ENCODE assay signal across 1 cellular context in the genomic region with DNA sequence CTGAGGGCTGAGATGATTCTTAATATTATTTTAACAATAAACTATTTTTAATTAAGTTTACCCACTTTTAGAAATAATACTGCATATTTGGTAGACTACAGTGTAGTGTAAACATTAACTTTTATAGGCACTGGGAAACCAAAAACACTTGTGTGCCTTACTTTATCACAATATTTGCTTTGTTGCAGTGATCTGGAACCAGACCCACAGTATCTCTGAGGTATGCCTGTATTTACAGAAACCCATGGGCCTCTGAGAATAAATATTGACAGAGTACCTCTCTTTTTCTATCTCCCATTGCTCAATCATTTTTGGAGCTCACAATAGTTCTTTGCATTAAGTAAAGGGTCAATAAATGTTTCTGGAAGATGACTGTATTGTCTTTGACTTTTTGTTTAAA.
TF ChIP-seq lines count a peak whose summit lies in the region.

No MANE protein-coding gene starts in this region.

TF ChIP-seq in HepG2, 621 proteins besides CTCF, POLR2A, EP300 and RAD21 (continued from another document and continues in another):
- TF ChIP-seq MLXIP (CRISPR knock-in tag; IDR thresholded peaks at IDR 0.05; ENCODE audit: borderline replicate concordance), result 0 out of 2 replicates have a peak, but pooled peaks have one; percentile 49
- TF ChIP-seq ZNF615 (CRISPR knock-in tag; IDR thresholded peaks at IDR 0.05; ENCODE audit: borderline replicate concordance), result no peak
- TF ChIP-seq, protein P1, sequence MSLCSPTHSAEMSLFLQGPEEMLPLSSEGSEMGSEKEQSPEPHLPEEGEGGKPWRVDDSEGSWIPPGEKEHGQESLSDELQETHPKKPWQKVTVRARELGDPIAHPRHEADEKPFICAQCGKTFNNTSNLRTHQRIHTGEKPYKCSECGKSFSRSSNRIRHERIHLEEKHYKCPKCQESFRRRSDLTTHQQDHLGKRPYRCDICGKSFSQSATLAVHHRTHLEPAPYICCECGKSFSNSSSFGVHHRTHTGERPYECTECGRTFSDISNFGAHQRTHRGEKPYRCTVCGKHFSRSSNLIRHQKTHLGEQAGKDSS (CRISPR knock-in tag; IDR thresholded peaks at IDR 0.05; ENCODE audit: borderline replicate concordance, low read depth), result no peak
- no peak for TF ChIP-seq SRSF1 (optimal IDR thresholded peaks at IDR 0.05; ENCODE audit: low read depth, low read length)
- TF ChIP-seq KLF12 (CRISPR knock-in tag; IDR thresholded peaks at IDR 0.05; ENCODE audit: borderline replicate concordance), result no peak
- peak; percentile 61; the same call in 1 of the 2 replicates for TF ChIP-seq ZNF292 (CRISPR knock-in tag; IDR thresholded peaks at IDR 0.05; ENCODE audit: borderline replicate concordance, low read depth)
- TF ChIP-seq ZNF124 (CRISPR knock-in tag; IDR thresholded peaks at IDR 0.05), result peak; percentile 80
- TF ChIP-seq ZFP62 (CRISPR knock-in tag; IDR thresholded peaks at IDR 0.05), result no peak
- TF ChIP-seq ZNF343 (CRISPR knock-in tag; IDR thresholded peaks at IDR 0.05), result no peak
- no peak for TF ChIP-seq ZHX2 (IDR thresholded peaks at IDR 0.05; ENCODE audit: low read depth)
- no peak for TF ChIP-seq ZHX2 (CRISPR knock-in tag; IDR thresholded peaks at IDR 0.05; ENCODE audit: borderline replicate concordance)
- TF ChIP-seq ZNF44 (CRISPR knock-in tag; IDR thresholded peaks at IDR 0.05), result no peak
- TF ChIP-seq, protein P2, sequence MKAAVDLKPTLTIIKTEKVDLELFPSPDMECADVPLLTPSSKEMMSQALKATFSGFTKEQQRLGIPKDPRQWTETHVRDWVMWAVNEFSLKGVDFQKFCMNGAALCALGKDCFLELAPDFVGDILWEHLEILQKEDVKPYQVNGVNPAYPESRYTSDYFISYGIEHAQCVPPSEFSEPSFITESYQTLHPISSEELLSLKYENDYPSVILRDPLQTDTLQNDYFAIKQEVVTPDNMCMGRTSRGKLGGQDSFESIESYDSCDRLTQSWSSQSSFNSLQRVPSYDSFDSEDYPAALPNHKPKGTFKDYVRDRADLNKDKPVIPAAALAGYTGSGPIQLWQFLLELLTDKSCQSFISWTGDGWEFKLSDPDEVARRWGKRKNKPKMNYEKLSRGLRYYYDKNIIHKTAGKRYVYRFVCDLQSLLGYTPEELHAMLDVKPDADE (CRISPR knock-in tag; IDR thresholded peaks at IDR 0.05), result no peak
- peak; percentile 89 for TF ChIP-seq ZBTB7B (CRISPR knock-in tag; IDR thresholded peaks at IDR 0.05)
- no peak for TF ChIP-seq ZNF720 (CRISPR knock-in tag; IDR thresholded peaks at IDR 0.05)
- no peak for TF ChIP-seq SYNCRIP (IDR thresholded peaks at IDR 0.05; ENCODE audit: insufficient read depth, low read depth, low read length)
- no peak for TF ChIP-seq AGO2 (optimal IDR thresholded peaks at IDR 0.05; ENCODE audit: low read depth, low read length)
- TF ChIP-seq ZNF282 (IDR thresholded peaks at IDR 0.05; ENCODE audit: partially characterized antibody), result no peak
- TF ChIP-seq ZBTB10 (CRISPR knock-in tag; IDR thresholded peaks at IDR 0.05; ENCODE audit: borderline replicate concordance), result peak; percentile 99
- TF ChIP-seq FOXJ3 (CRISPR knock-in tag; IDR thresholded peaks at IDR 0.05; ENCODE audit: borderline replicate concordance), result peak; percentile 99
- TF ChIP-seq, protein P3, sequence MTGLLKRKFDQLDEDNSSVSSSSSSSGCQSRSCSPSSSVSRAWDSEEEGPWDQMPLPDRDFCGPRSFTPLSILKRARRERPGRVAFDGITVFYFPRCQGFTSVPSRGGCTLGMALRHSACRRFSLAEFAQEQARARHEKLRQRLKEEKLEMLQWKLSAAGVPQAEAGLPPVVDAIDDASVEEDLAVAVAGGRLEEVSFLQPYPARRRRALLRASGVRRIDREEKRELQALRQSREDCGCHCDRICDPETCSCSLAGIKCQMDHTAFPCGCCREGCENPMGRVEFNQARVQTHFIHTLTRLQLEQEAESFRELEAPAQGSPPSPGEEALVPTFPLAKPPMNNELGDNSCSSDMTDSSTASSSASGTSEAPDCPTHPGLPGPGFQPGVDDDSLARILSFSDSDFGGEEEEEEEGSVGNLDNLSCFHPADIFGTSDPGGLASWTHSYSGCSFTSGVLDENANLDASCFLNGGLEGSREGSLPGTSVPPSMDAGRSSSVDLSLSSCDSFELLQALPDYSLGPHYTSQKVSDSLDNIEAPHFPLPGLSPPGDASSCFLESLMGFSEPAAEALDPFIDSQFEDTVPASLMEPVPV (CRISPR knock-in tag; IDR thresholded peaks at IDR 0.05), result peak; percentile 35; the same call in 1 of the 2 replicates
- TF ChIP-seq PCBP2 (optimal IDR thresholded peaks at IDR 0.05; ENCODE audit: low read depth, low read length, poor library complexity, severe bottlenecking), result no peak
- TF ChIP-seq ZNF260 (CRISPR knock-in tag; IDR thresholded peaks at IDR 0.05; ENCODE audit: borderline replicate concordance, low read depth), result no peak
- peak; percentile 52; the same call in 1 of the 2 replicates for TF ChIP-seq ZNF816 (CRISPR knock-in tag; IDR thresholded peaks at IDR 0.05; ENCODE audit: borderline replicate concordance)
- no peak for TF ChIP-seq ARHGAP35 (CRISPR knock-in tag; IDR thresholded peaks at IDR 0.05; ENCODE audit: borderline replicate concordance)
- TF ChIP-seq FOXA1 (IDR thresholded peaks at IDR 0.05), result peak; percentile 99
- peak; percentile 100 for TF ChIP-seq FOXA1 (CRISPR knock-in tag; IDR thresholded peaks at IDR 0.05)
